Comparison of ENCODE assay signal across 27 cellular contexts in genomic region chr20:51467971-51468626, GRCh38.
A peak's percentile ranks its signal among the peaks of the same experiment; 100 is the strongest.
DNase-seq lines count a peak whose midpoint lies in the region; ATAC-seq and TF ChIP-seq lines count a peak whose summit lies in the region.
"Had no signal": no experiment of that assay in that cellular context is flagged by ENCODE, and none has a peak within 500 bp of the region (broad histone marks: within the 10 kb centered on the region; RNA-seq: fewer than 3 reads in every experiment).

No MANE protein-coding gene starts in this region.

- no peak overlapping the region for H3K4me3 ChIP-seq in thyroid gland (replicated peaks in 1 of 3)
- H3K4me3 ChIP-seq: HAP-1, right lobe of liver had no signal

- peaks cover 62% of the 10 kb centered on the region for H3K36me3 Mint-ChIP-seq in activated T-helper 1 cell treated with anti-CD3 and anti-CD28 coated beads, Interleukin-12 subunit alpha, Interleukin-12 subunit beta, Interleukin-2, Interleukin-4 antibody, amounts not matched to agents 30 ng/mL and 10 ng/mL and 1 ng/mL, durations not matched to agents 14 hours and 24 hours and 36 hours (ENCODE audit: low read depth)
- H3K36me3 Mint-ChIP-seq in natural killer cell treated with Interleukin-12 subunit alpha and Interleukin-12 subunit beta and Interleukin-15 and Interleukin-18, amount 100 ng/mL, for 72 hours, result peaks cover 35% of the 10 kb centered on the region
- H3K36me3 Mint-ChIP-seq: type B pancreatic cell had no signal

- H3K27me3 ChIP-seq in thyroid gland, result no peaks in the 10 kb centered on the region
- H3K27me3 ChIP-seq: right lobe of liver had no signal

- no peaks in the 10 kb centered on the region for H3K9me3 ChIP-seq in thyroid gland
- H3K9me3 ChIP-seq: Caco-2, HAP-1, right lobe of liver had no signal

- peaks cover 18 to 31% of the 10 kb centered on the region in 2 donors for H3K4me1 ChIP-seq in thyroid gland
- H3K4me1 ChIP-seq: Caco-2, HAP-1, right lobe of liver had no signal

- H3K27ac Mint-ChIP-seq in activated T-helper 1 cell treated with anti-CD3 and anti-CD28 coated beads, Interleukin-12 subunit alpha, Interleukin-12 subunit beta, Interleukin-2, Interleukin-4 antibody, amounts not matched to agents 30 ng/mL and 10 ng/mL and 1 ng/mL, durations not matched to agents 14 hours and 24 hours and 36 hours, result peak overlapping the region; percentile 2
- peak overlapping the region; percentile 61 to 92 for H3K27ac Mint-ChIP-seq in natural killer cell treated with Interleukin-12 subunit alpha and Interleukin-12 subunit beta and Interleukin-15 and Interleukin-18, amount 100 ng/mL, for 72 hours
- H3K27ac Mint-ChIP-seq: activated CD8-positive, alpha-beta memory T cell treated with anti-CD3 and anti-CD28 coated beads, Interleukin-2, amount 10 ng/mL, durations not matched to agents 7 days and 5 days; progenitor cell of endocrine pancreas; type B pancreatic cell had no signal

- WGBS in thyroid gland, 2 donors, result 50 to 60% methylated on average over 10 of the region's 10 CpGs

- no peak for ATAC-seq in natural killer cell treated with Interleukin-12 subunit alpha and Interleukin-12 subunit beta and Interleukin-15 and Interleukin-18, amount 100 ng/mL, for 72 hours
- no peak for ATAC-seq in HG03457 (IDR thresholded peaks at IDR 0.05; ENCODE audit: unreplicated experiment)
- ATAC-seq: activated CD8-positive, alpha-beta memory T cell treated with anti-CD3 and anti-CD28 coated beads, Interleukin-2, amount 10 ng/mL, durations not matched to agents 7 days and 5 days; left cardiac atrium had no signal

- no peak for TF ChIP-seq CTCF in thyroid gland (IDR thresholded peaks at IDR 0.05)

- intact Hi-C loops in activated T-helper 1 cell treated with anti-CD3 and anti-CD28 coated beads, Interleukin-12 subunit alpha, Interleukin-12 subunit beta, Interleukin-2, Interleukin-4 antibody, amounts not matched to agents 30 ng/mL and 10 ng/mL and 1 ng/mL, durations not matched to agents 14 hours and 24 hours and 36 hours (cut with micrococcal nuclease), result no loop called here
- intact Hi-C loops in thyroid gland (cut with DNase I), result loop anchor here (10.0 kb wide), 1 partner anchor 63 kb away; no protein-coding TSS in a partner anchor

- no peak overlapping the region for H3K4me3 Mint-ChIP-seq in activated T-helper 1 cell treated with anti-CD3 and anti-CD28 coated beads, Interleukin-12 subunit alpha, Interleukin-12 subunit beta, Interleukin-2, Interleukin-4 antibody, amounts not matched to agents 30 ng/mL and 10 ng/mL and 1 ng/mL, durations not matched to agents 14 hours and 24 hours and 36 hours
- H3K4me3 Mint-ChIP-seq in natural killer cell treated with Interleukin-12 subunit alpha and Interleukin-12 subunit beta and Interleukin-15 and Interleukin-18, amount 100 ng/mL, for 72 hours, result no peak overlapping the region
- H3K4me3 Mint-ChIP-seq: activated CD8-positive, alpha-beta memory T cell treated with anti-CD3 and anti-CD28 coated beads, Interleukin-2, amount 10 ng/mL, durations not matched to agents 7 days and 5 days; activated naive CD4-positive, alpha-beta T cell treated with anti-CD3 and anti-CD28 coated beads, Interleukin-2, amount 50 U/mL, for 24 hours; neural crest cell; type B pancreatic cell had no signal

- H3K27ac ChIP-seq in thyroid gland, result peak overlapping the region; percentile 76 to 91 (median 86)
- H3K27ac ChIP-seq: C4-2B, right lobe of liver had no signal

- no peaks in the 10 kb centered on the region for H3K9me3 Mint-ChIP-seq in activated T-helper 1 cell treated with anti-CD3 and anti-CD28 coated beads, Interleukin-12 subunit alpha, Interleukin-12 subunit beta, Interleukin-2, Interleukin-4 antibody, amounts not matched to agents 30 ng/mL and 10 ng/mL and 1 ng/mL, durations not matched to agents 14 hours and 24 hours and 36 hours
- H3K9me3 Mint-ChIP-seq in natural killer cell treated with Interleukin-12 subunit alpha and Interleukin-12 subunit beta and Interleukin-15 and Interleukin-18, amount 100 ng/mL, for 72 hours, result no peaks in the 10 kb centered on the region
- H3K9me3 Mint-ChIP-seq: activated naive CD4-positive, alpha-beta T cell treated with anti-CD3 and anti-CD28 coated beads, Interleukin-2, amount 50 U/mL, for 24 hours; neural crest cell; type B pancreatic cell had no signal

- no peaks in the 10 kb centered on the region for H3K36me3 ChIP-seq in thyroid gland
- H3K36me3 ChIP-seq: HAP-1 had no signal

- DNase-seq in activated effector memory CD4-positive, alpha-beta T cell treated with anti-CD3 and anti-CD28 coated beads, Interleukin-2, amount 50 U/mL, for 16 hours, result peak; percentile 41
- DNase-seq in activated effector memory CD4-positive, alpha-beta T cell treated with Interleukin-2 at 50 U/mL for 16 hours, result no peak
- DNase-seq in activated T-helper 1 cell treated with anti-CD3 and anti-CD28 coated beads, Interleukin-12 subunit alpha, Interleukin-12 subunit beta, Interleukin-2, Interleukin-4 antibody, amounts not matched to agents 30 ng/mL and 10 ng/mL and 1 ng/mL, durations not matched to agents 14 hours and 24 hours and 36 hours (ENCODE audit: low spot score), result no peak
- DNase-seq in natural killer cell treated with Interleukin-12 subunit alpha and Interleukin-12 subunit beta and Interleukin-15 and Interleukin-18, amount 100 ng/mL, for 72 hours (ENCODE audit: low spot score), result no peak
- peak; percentile 74 to 80 for DNase-seq in thyroid gland
- no peak for DNase-seq in stimulated activated CD4-positive, alpha-beta T cell treated with anti-CD3 and anti-CD28 coated beads, Interleukin-4, amount 100 ng/mL, for 24 hours
- DNase-seq: activated CD4-positive, alpha-beta T cell treated with anti-CD3 and anti-CD28 coated beads for 48 hours; activated CD8-positive, alpha-beta memory T cell treated with anti-CD3 and anti-CD28 coated beads, Interleukin-2, amount 10 ng/mL, durations not matched to agents 7 days and 5 days; DND-41; GF-D8; hypothalamus; left cardiac atrium; mammary epithelial cell; NCI-H1436 treated with DMSO at 0.1 percent for 48 hours; NCI-H2107; right lobe of liver; stimulated activated CD4-positive, alpha-beta T cell treated with anti-CD3 and anti-CD28 coated beads, Interleukin-12 subunit alpha, Interleukin-12 subunit beta, amount 100 ng/mL, for 4 hours; stimulated activated CD4-positive, alpha-beta T cell treated with anti-CD3 and anti-CD28 coated beads, Interleukin-2, amount 100 ng/mL, for 48 hours; T-helper 9 cell had no signal

- no peaks in the 10 kb centered on the region for H3K27me3 Mint-ChIP-seq in activated T-helper 1 cell treated with anti-CD3 and anti-CD28 coated beads, Interleukin-12 subunit alpha, Interleukin-12 subunit beta, Interleukin-2, Interleukin-4 antibody, amounts not matched to agents 30 ng/mL and 10 ng/mL and 1 ng/mL, durations not matched to agents 14 hours and 24 hours and 36 hours (ENCODE audit: insufficient read depth)
- no peaks in the 10 kb centered on the region for H3K27me3 Mint-ChIP-seq in natural killer cell treated with Interleukin-12 subunit alpha and Interleukin-12 subunit beta and Interleukin-15 and Interleukin-18, amount 100 ng/mL, for 72 hours
- H3K27me3 Mint-ChIP-seq: activated CD8-positive, alpha-beta memory T cell treated with anti-CD3 and anti-CD28 coated beads, Interleukin-2, amount 10 ng/mL, durations not matched to agents 7 days and 5 days; activated naive CD4-positive, alpha-beta T cell treated with anti-CD3 and anti-CD28 coated beads, Interleukin-2, amount 50 U/mL, for 24 hours; progenitor cell of endocrine pancreas; type B pancreatic cell had no signal

- peak in 1 of 2 donors; percentile 32 for TF ChIP-seq POLR2A in thyroid gland (IDR thresholded peaks at IDR 0.05)

- peaks cover 64% of the 10 kb centered on the region for H3K4me1 Mint-ChIP-seq in activated T-helper 1 cell treated with anti-CD3 and anti-CD28 coated beads, Interleukin-12 subunit alpha, Interleukin-12 subunit beta, Interleukin-2, Interleukin-4 antibody, amounts not matched to agents 30 ng/mL and 10 ng/mL and 1 ng/mL, durations not matched to agents 14 hours and 24 hours and 36 hours (ENCODE audit: low read depth)
- peaks cover 47 to 52% of the 10 kb centered on the region in 2 donors for H3K4me1 Mint-ChIP-seq in natural killer cell treated with Interleukin-12 subunit alpha and Interleukin-12 subunit beta and Interleukin-15 and Interleukin-18, amount 100 ng/mL, for 72 hours (ENCODE audit: low read depth in 2 of 2)

Comparison
In these comparisons a context has a peak if more than half of its experiments do, and no peak if none do; other contexts are left out.
1. DNase-seq: peak in activated effector memory CD4-positive, alpha-beta T cell treated with anti-CD3 and anti-CD28 coated beads, Interleukin-2, amount 50 U/mL, for 16 hours (single experiment) and thyroid gland (2 of 2); none in activated effector memory CD4-positive, alpha-beta T cell treated with Interleukin-2 at 50 U/mL for 16 hours (single experiment), activated T-helper 1 cell treated with anti-CD3 and anti-CD28 coated beads, Interleukin-12 subunit alpha, Interleukin-12 subunit beta, Interleukin-2, Interleukin-4 antibody, amounts not matched to agents 30 ng/mL and 10 ng/mL and 1 ng/mL, durations not matched to agents 14 hours and 24 hours and 36 hours (single experiment), natural killer cell treated with Interleukin-12 subunit alpha and Interleukin-12 subunit beta and Interleukin-15 and Interleukin-18, amount 100 ng/mL, for 72 hours (single experiment) and stimulated activated CD4-positive, alpha-beta T cell treated with anti-CD3 and anti-CD28 coated beads, Interleukin-4, amount 100 ng/mL, for 24 hours (single experiment).